ENCODE assay signal across 10 cellular contexts in the genomic region with DNA sequence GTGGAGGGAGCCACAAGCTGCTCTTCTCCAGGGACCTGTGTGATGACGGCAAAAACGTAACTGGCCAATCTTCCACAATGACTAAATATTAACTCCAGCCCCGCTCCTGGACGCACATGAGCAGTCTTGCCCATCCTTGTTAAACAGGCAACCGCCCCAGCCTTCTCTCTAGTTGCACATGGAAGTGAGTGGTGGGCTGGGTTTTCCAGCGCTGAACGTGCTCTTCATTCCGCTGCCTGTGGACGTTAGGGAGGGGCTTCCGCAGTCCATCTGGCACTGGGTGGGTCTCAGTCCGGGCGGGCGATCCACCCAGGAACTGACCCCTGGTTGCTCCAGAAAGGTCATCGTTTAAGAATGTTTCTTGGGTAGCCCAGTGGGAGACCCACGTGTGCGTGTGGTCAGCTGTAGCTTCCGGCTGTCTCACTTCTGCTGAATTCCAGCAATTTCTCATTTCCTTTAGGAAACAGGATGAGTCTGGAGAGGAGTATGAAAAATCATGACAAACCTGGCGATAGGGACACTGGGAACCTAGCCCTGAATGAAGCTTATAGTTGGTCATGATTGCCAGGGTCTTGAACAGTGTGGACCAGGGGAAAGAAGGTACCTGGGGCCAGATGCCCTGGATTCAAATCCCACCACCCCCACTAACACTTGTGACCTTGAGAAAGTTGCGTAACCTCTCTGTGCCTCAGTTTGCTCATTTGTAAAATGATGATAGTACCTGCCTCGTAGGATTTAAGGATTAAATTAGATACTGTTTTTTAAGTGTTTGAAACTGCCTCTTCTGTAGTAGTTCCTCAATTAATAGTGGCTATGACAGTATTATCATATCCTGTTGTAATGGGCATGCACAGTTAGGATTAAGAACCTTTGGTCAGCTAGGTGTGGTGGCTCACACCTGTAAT.
DNase-seq lines count a peak whose midpoint lies in the region; ATAC-seq, FAIRE-seq and TF ChIP-seq lines count a peak whose summit lies in the region.
"Had no signal": no experiment of that assay in that cellular context is flagged by ENCODE, and none has a peak within 500 bp of the region (broad histone marks: within the 10 kb centered on the region; RNA-seq: fewer than 3 reads in every experiment).

No MANE protein-coding gene starts in this region.

- no peak for TF ChIP-seq CTCF in HCT116 (IDR thresholded peaks at IDR 0.05 in 2 of 3, conservative IDR thresholded peaks at IDR 0.05 in 1 of 3; ENCODE audit: borderline replicate concordance in 1 of 3, insufficient read depth in 1 of 3, low read depth in 2 of 3, low read length in 2 of 3)
- TF ChIP-seq CTCF in K562 (IDR thresholded peaks at IDR 0.05 in 2 of 3, conservative IDR thresholded peaks at IDR 0.05 in 1 of 3; ENCODE audit: insufficient read depth in 2 of 3, low read depth in 1 of 3, low read length in 3 of 3), result no peak
- no peak for TF ChIP-seq CTCF in MM.1S (IDR thresholded peaks at IDR 0.05; ENCODE audit: low read length)

- no peak for TF ChIP-seq EP300 in K562 (IDR thresholded peaks at IDR 0.05; ENCODE audit: low read length)

- BruUV-seq in HCT116 (replicated peaks; lab: Mats Ljungman, UMichigan), result TSS peak; percentile 82
- no TSS peak for BruUV-seq in K562 (replicated peaks; lab: Mats Ljungman, UMichigan)

- TF ChIP-seq POLR2A in HCT116 (IDR thresholded peaks at IDR 0.05; ENCODE audit: borderline replicate concordance, extremely low read depth, insufficient read depth, insufficient read length), result no peak
- no peak for TF ChIP-seq POLR2A in K562 (conservative IDR thresholded peaks at IDR 0.05)

- peaks cover 69% of the 10 kb centered on the region for H3K79me2 ChIP-seq in HCT116 (ENCODE audit: insufficient read depth, low read length)
- no peaks in the 10 kb centered on the region for H3K79me2 ChIP-seq in K562 (ENCODE audit: control insufficient read depth, insufficient read depth, low read length)
- H3K79me2 ChIP-seq in MM.1S (ENCODE audit: low read length), result no peaks in the 10 kb centered on the region

- H3K4me3 ChIP-seq in HCT116 (replicated peaks in 1 of 2; ENCODE audit: low read depth in 1 of 2, low read length in 2 of 2) (peak overlapping the region; percentile 1 to 41), K562 (no peak overlapping the region), right cardiac atrium (ENCODE audit: low read length) (no peak overlapping the region), MM.1S (ENCODE audit: low read length) (no peak overlapping the region)
- H3K4me3 ChIP-seq: skin epidermis had no signal

- H2AFZ ChIP-seq in HCT116 (ENCODE audit: low read depth, low read length, poor library complexity, severe bottlenecking), result no peak overlapping the region
- H2AFZ ChIP-seq in K562 (ENCODE audit: low read depth, low read length), result no peak overlapping the region
- H2AFZ ChIP-seq in MM.1S (ENCODE audit: low read length), result no peak overlapping the region

- CTCF ChIA-PET in HCT116 (lab: Charles Lee), result interaction anchor here (2.0 kb wide), 1 partner anchor 97 kb away, joined by 7 read pairs; no protein-coding TSS in a partner anchor
- CTCF ChIA-PET in K562 (lab: Yijun Ruan, JAX; ENCODE audit: low intra/inter-chr PET ratio), result no interaction called here

- H3K27ac Mint-ChIP-seq in stimulated activated naive B cell treated with anti-CD40 and anti-IgM and Interleukin-4, amounts not matched to agents 10 μg/mL and 1 μg/mL and 100 μg/mL, for 72 hours, result peak overlapping the region; percentile 94

- H3K27me3 ChIP-seq in HCT116 (ENCODE audit: insufficient read depth, low read length) (no peaks in the 10 kb centered on the region), K562 (ENCODE audit: control insufficient read depth in 2 of 2, insufficient read depth in 2 of 2, low read length in 2 of 2) (peaks cover 5 to 10% of the 10 kb centered on the region in 2 experiments; a peak in 3 of 5 replicates), right cardiac atrium (ENCODE audit: control insufficient read depth, insufficient read depth) (no peaks in the 10 kb centered on the region), MM.1S (replicated peaks; ENCODE audit: insufficient read depth, low read length) (no peaks in the 10 kb centered on the region)

- peak overlapping the region; percentile 68 for H3K9ac ChIP-seq in HCT116 (ENCODE audit: low read length)
- no peak overlapping the region for H3K9ac ChIP-seq in K562 (ENCODE audit: insufficient read depth in 1 of 2, low read depth in 2 of 2, low read length in 2 of 2)
- H3K9ac ChIP-seq in MM.1S (ENCODE audit: low read length), result no peak overlapping the region

- intact Hi-C loops in HCT116 (cut with micrococcal nuclease) (no loop called here), K562 (cut with micrococcal nuclease) (no loop called here), right cardiac atrium (cut with DNase I) (no loop called here)

- peak; percentile 22; the same call in 1 of the 2 replicates for TF ChIP-seq RAD21 in HCT116 (IDR thresholded peaks at IDR 0.05; ENCODE audit: low read depth)
- no peak for TF ChIP-seq RAD21 in K562 (CRISPR knock-in tag; conservative IDR thresholded peaks at IDR 0.05 in 1 of 2, IDR thresholded peaks at IDR 0.05 in 1 of 2)

- peaks cover 65 to 92% of the 10 kb centered on the region in 2 experiments for H3K4me1 ChIP-seq in HCT116 (ENCODE audit: control insufficient read depth in 1 of 2, insufficient read depth in 2 of 2, low read length in 2 of 2)
- peaks cover 0 to 2% of the 10 kb centered on the region in 2 experiments; a peak in 1 of 5 replicates for H3K4me1 ChIP-seq in K562 (replicated peaks in 1 of 2; ENCODE audit: control insufficient read depth in 2 of 2, insufficient read depth in 2 of 2, low read length in 2 of 2)
- H3K4me1 ChIP-seq in right cardiac atrium (ENCODE audit: control insufficient read depth, insufficient read depth, low read length), result peaks cover 15% of the 10 kb centered on the region
- H3K4me1 ChIP-seq in MM.1S (ENCODE audit: low read length), result 0 out of 2 replicates have a peak, but pooled peaks cover 7% of the 10 kb centered on the region

- H3K36me3 ChIP-seq in HCT116 (ENCODE audit: control insufficient read depth in 1 of 2, insufficient read depth in 2 of 2, low read length in 2 of 2) (no peaks in the 10 kb centered on the region), K562 (ENCODE audit: control insufficient read depth, insufficient read depth, low read length) (no peaks in the 10 kb centered on the region), MM.1S (replicated peaks; ENCODE audit: insufficient read depth, low read length) (no peaks in the 10 kb centered on the region)

- no peaks in the 10 kb centered on the region for H3K9me3 Mint-ChIP-seq in stimulated activated naive B cell treated with anti-CD40 and anti-IgM and Interleukin-4, amounts not matched to agents 10 μg/mL and 1 μg/mL and 100 μg/mL, for 72 hours

- H3K36me3 Mint-ChIP-seq in stimulated activated naive B cell treated with anti-CD40 and anti-IgM and Interleukin-4, amounts not matched to agents 10 μg/mL and 1 μg/mL and 100 μg/mL, for 72 hours, result peaks cover 20 to 22% of the 10 kb centered on the region in 2 donors

- H4K20me1 ChIP-seq in HCT116 (ENCODE audit: insufficient read depth) (no peaks in the 10 kb centered on the region), K562 (replicated peaks; ENCODE audit: control insufficient read depth, insufficient read depth, low read length) (no peaks in the 10 kb centered on the region; the same call in 1 of the 2 replicates), MM.1S (ENCODE audit: insufficient read depth, low read length) (no peaks in the 10 kb centered on the region)

- 41% methylated on average over 19 of the region's 20 CpGs for WGBS in K562 (ENCODE audit: insufficient coverage, low coverage, missing lambda C conversion rate)
- WGBS in right cardiac atrium, result 55% methylated on average over 20 of the region's 20 CpGs

- H3K9me2 ChIP-seq in HCT116 (ENCODE audit: insufficient read depth), result no peaks in the 10 kb centered on the region
- no peaks in the 10 kb centered on the region for H3K9me2 ChIP-seq in MM.1S (replicated peaks; ENCODE audit: insufficient read depth, low read length)

- POLR2A ChIA-PET in HCT116 (lab: Charles Lee) (interaction anchor here (1.6 to 2.2 kb wide), 2 partner anchors 19 to 97 kb away, joined by 4 to 6 read pairs; no protein-coding TSS in a partner anchor), K562 (lab: Yijun Ruan, JAX) (no interaction called here)

- H3F3A ChIP-seq in MM.1S (ENCODE audit: insufficient read depth, low read length), result no peaks in the 10 kb centered on the region; the same call in 1 of the 2 replicates

- peaks cover 20 to 47% of the 10 kb centered on the region in 2 donors for H3K4me1 Mint-ChIP-seq in stimulated activated naive B cell treated with anti-CD40 and anti-IgM and Interleukin-4, amounts not matched to agents 10 μg/mL and 1 μg/mL and 100 μg/mL, for 72 hours

- FAIRE-seq in K562 (lab: Jason Lieb, UNC), result no peak

- H3K4me2 ChIP-seq in HCT116 (ENCODE audit: low read length) (peak overlapping the region; percentile 75), K562 (ENCODE audit: insufficient read depth, low read length) (no peak overlapping the region), MM.1S (ENCODE audit: low read depth, low read length) (no peak overlapping the region)

- H3K9me3 ChIP-seq in HCT116 (ENCODE audit: control insufficient read depth in 1 of 2, insufficient read depth in 1 of 2, low read depth in 1 of 2, low read length in 2 of 2) (no peaks in the 10 kb centered on the region), K562 (replicated peaks; ENCODE audit: control insufficient read depth, insufficient read depth, low read depth, low read length) (no peaks in the 10 kb centered on the region), right cardiac atrium (ENCODE audit: control insufficient read depth, low read length) (no peaks in the 10 kb centered on the region), MM.1S (replicated peaks; ENCODE audit: insufficient read depth, low read length) (no peaks in the 10 kb centered on the region)

- in situ Hi-C loops in K562 (cut with MboI), result no loop called here

- H3K27ac ChIP-seq in HCT116 (ENCODE audit: low read depth, low read length), result peak overlapping the region; percentile 93
- H3K27ac ChIP-seq in K562 (ENCODE audit: extremely low read depth, low read depth, low read length), result no peak overlapping the region
- no peak overlapping the region for H3K27ac ChIP-seq in right cardiac atrium (ENCODE audit: low read length)
- H3K27ac ChIP-seq in MM.1S (ENCODE audit: low read length), result no peak overlapping the region

- RAD21 ChIA-PET in HCT116 (lab: Charles Lee; ENCODE audit: low non-redundant PET in 1 of 2, low total read pairs in 2 of 2, uncharacterized antibody in 2 of 2, unreplicated experiment in 2 of 2), result interaction anchor here in 1 of 2 experiments (0.7 kb wide), 1 partner anchor 67 kb away, joined by 6 read pairs; no protein-coding TSS in a partner anchor

- H3K27me3 Mint-ChIP-seq in stimulated activated naive B cell treated with anti-CD40 and anti-IgM and Interleukin-4, amounts not matched to agents 10 μg/mL and 1 μg/mL and 100 μg/mL, for 72 hours, result no peaks in the 10 kb centered on the region

- ATAC-seq in HCT116 (peak; percentile 73), K562 (no peak), right cardiac atrium (peak; percentile 51 to 69), GM21528 (IDR thresholded peaks at IDR 0.05; ENCODE audit: low FRiP score, unreplicated experiment) (no peak)
- peak; percentile 57 to 63 for ATAC-seq in stimulated activated naive B cell treated with anti-CD40 and anti-IgM and Interleukin-4, amounts not matched to agents 10 μg/mL and 1 μg/mL and 100 μg/mL, for 72 hours (replicated peaks)

- H3K4me3 Mint-ChIP-seq in stimulated activated naive B cell treated with anti-CD40 and anti-IgM and Interleukin-4, amounts not matched to agents 10 μg/mL and 1 μg/mL and 100 μg/mL, for 72 hours, result peak overlapping the region; percentile 37 to 47

- H3K9me1 ChIP-seq in K562 (ENCODE audit: control insufficient read depth, insufficient read depth, low read length), result no peaks in the 10 kb centered on the region

- DNase-seq in HCT116 (ENCODE audit: low read depth, low spot score), result peak; percentile 88
- no peak for DNase-seq in K562 (ENCODE audit: extremely low read depth in 1 of 4, low spot score in 3 of 4)
- peak; percentile 72 to 75 (median 73) for DNase-seq in right cardiac atrium
- DNase-seq in stimulated activated naive B cell treated with anti-CD40 and anti-IgM and Interleukin-4, amounts not matched to agents 10 μg/mL and 1 μg/mL and 100 μg/mL, for 72 hours, result peak; percentile 48
- DNase-seq in MM.1S, result no peak
- no peak for DNase-seq in OCI-M2 (lab: John Stamatoyannopoulos, UW; ENCODE audit: unreplicated experiment)
- no peak for DNase-seq in activated effector memory CD4-positive, alpha-beta T cell treated with Interleukin-2 at 50 U/mL for 16 hours
- DNase-seq: NCI-H69 had no signal

Comparison
In these comparisons a context has a peak if more than half of its experiments do, and no peak if none do; other contexts are left out.
1. ATAC-seq: peak in HCT116 (single experiment), right cardiac atrium (2 of 2) and stimulated activated naive B cell treated with anti-CD40 and anti-IgM and Interleukin-4, amounts not matched to agents 10 μg/mL and 1 μg/mL and 100 μg/mL, for 72 hours (2 of 2); none in K562 (single experiment) and GM21528 (single experiment).
2. DNase-seq: peak in HCT116 (single experiment), right cardiac atrium (3 of 3) and stimulated activated naive B cell treated with anti-CD40 and anti-IgM and Interleukin-4, amounts not matched to agents 10 μg/mL and 1 μg/mL and 100 μg/mL, for 72 hours (single experiment); none in K562 (0 of 4), MM.1S (single experiment), OCI-M2 (single experiment) and activated effector memory CD4-positive, alpha-beta T cell treated with Interleukin-2 at 50 U/mL for 16 hours (single experiment).
3. H3K4me3 ChIP-seq: peak in HCT116 (2 of 2); none in K562 (single experiment), right cardiac atrium (single experiment) and MM.1S (single experiment).
4. Of the 22 proteins assayed by ChIP-seq in both K562 and HCT116: peak only in K562: none; only in HCT116: CBX3, FOSL1, JUND, MAX, RAD21, SIN3A and 1 more; in both: CEBPB; in neither: 14.